In genomic region chr6:124795879-124796838, GRCh38 we compare ENCODE assay signal across 8 cellular contexts.
DNase-seq lines count a peak whose midpoint lies in the region; ATAC-seq, FAIRE-seq and TF ChIP-seq lines count a peak whose summit lies in the region.

No MANE protein-coding gene starts in this region.

- ATAC-seq in HG02938 (IDR thresholded peaks at IDR 0.05; ENCODE audit: unreplicated experiment), result no peak
- ATAC-seq in activated T-cell treated with anti-CD3 and anti-CD28 coated beads, Interleukin-2, amount 50 U/mL, for 72 hours (replicated peaks in 1 of 2), result no peak
- ATAC-seq in HG02970 (IDR thresholded peaks at IDR 0.05; ENCODE audit: low FRiP score, unreplicated experiment), result no peak

- no peak overlapping the region for H3K27ac Mint-ChIP-seq in astrocyte (ENCODE audit: unreplicated experiment)
- H3K27ac Mint-ChIP-seq in activated T-cell treated with anti-CD3 and anti-CD28 coated beads, Interleukin-2, amount 50 U/mL, for 72 hours, result no peak overlapping the region

- no peaks in the 10 kb centered on the region for H3K4me1 Mint-ChIP-seq in astrocyte (ENCODE audit: low read depth, unreplicated experiment)
- no peaks in the 10 kb centered on the region for H3K4me1 Mint-ChIP-seq in activated T-cell treated with anti-CD3 and anti-CD28 coated beads, Interleukin-2, amount 50 U/mL, for 72 hours (ENCODE audit: low read depth)

- H3K27me3 ChIP-seq in astrocyte (ENCODE audit: insufficient read depth, low read length), result no peaks in the 10 kb centered on the region

- TF ChIP-seq CTCF in GM12864 (IDR thresholded peaks at IDR 0.05; ENCODE audit: low read depth, low read length, missing control alignments) (peak; percentile 30), astrocyte (IDR thresholded peaks at IDR 0.05; ENCODE audit: insufficient read depth, low read depth, low read length) (peak; percentile 68)

- H3K36me3 Mint-ChIP-seq in astrocyte (ENCODE audit: low read depth, unreplicated experiment), result no peaks in the 10 kb centered on the region
- no peaks in the 10 kb centered on the region for H3K36me3 Mint-ChIP-seq in activated T-cell treated with anti-CD3 and anti-CD28 coated beads, Interleukin-2, amount 50 U/mL, for 72 hours (ENCODE audit: insufficient read depth in 2 of 2)

- DNase-seq in GM12864 (ENCODE audit: low read depth), result no peak
- peak; percentile 49 to 76 (median 49) for DNase-seq in NCI-H1417 (lab: John Stamatoyannopoulos, UW)
- no peak for DNase-seq in astrocyte (ENCODE audit: low read depth)
- DNase-seq in iris pigment epithelial cell (ENCODE audit: low read depth), result peak; percentile 50
- no peak for DNase-seq in activated T-cell treated with anti-CD3 and anti-CD28 coated beads, Interleukin-2, amount 50 U/mL, for 72 hours
- no peak for DNase-seq in activated CD4-positive, alpha-beta T cell treated with anti-CD3 and anti-CD28 coated beads, Interleukin-2, amount 50 U/mL, for 1 hour

- H3K4me2 ChIP-seq in astrocyte (ENCODE audit: low read length), result peak overlapping the region; percentile 1

- no peaks in the 10 kb centered on the region for H4K20me1 ChIP-seq in astrocyte (ENCODE audit: insufficient read depth, low read length)

- no peak overlapping the region for H3K4me3 Mint-ChIP-seq in astrocyte (ENCODE audit: unreplicated experiment)
- no peak overlapping the region for H3K4me3 Mint-ChIP-seq in activated T-cell treated with anti-CD3 and anti-CD28 coated beads, Interleukin-2, amount 50 U/mL, for 72 hours

- no peak overlapping the region for H3K9ac ChIP-seq in astrocyte (ENCODE audit: low read length)

- peaks cover 6% of the 10 kb centered on the region for H3K4me1 ChIP-seq in astrocyte (ENCODE audit: insufficient read depth, low read length)

- H2AFZ ChIP-seq in astrocyte (ENCODE audit: low read depth, low read length), result no peak overlapping the region

- no peak overlapping the region for H3K27ac ChIP-seq in astrocyte (ENCODE audit: low read depth, low read length)

- no peaks in the 10 kb centered on the region for H3K9me3 ChIP-seq in astrocyte (ENCODE audit: insufficient read depth, low read depth, low read length)

- peaks cover 2% of the 10 kb centered on the region for H3K27me3 Mint-ChIP-seq in astrocyte (ENCODE audit: low read depth, unreplicated experiment)
- H3K27me3 Mint-ChIP-seq in activated T-cell treated with anti-CD3 and anti-CD28 coated beads, Interleukin-2, amount 50 U/mL, for 72 hours (ENCODE audit: low read depth), result no peaks in the 10 kb centered on the region

- H3K36me3 ChIP-seq in astrocyte (ENCODE audit: insufficient read depth, low read length), result no peaks in the 10 kb centered on the region

- H3K4me3 ChIP-seq in GM12864 (ENCODE audit: low read depth, low read length) (no peak overlapping the region), astrocyte (ENCODE audit: insufficient read depth, low read depth, low read length) (no peak overlapping the region)

- FAIRE-seq in astrocyte (lab: Jason Lieb, UNC), result no peak

- no peaks in the 10 kb centered on the region for H3K9me3 Mint-ChIP-seq in astrocyte (ENCODE audit: unreplicated experiment)
- no peaks in the 10 kb centered on the region for H3K9me3 Mint-ChIP-seq in activated T-cell treated with anti-CD3 and anti-CD28 coated beads, Interleukin-2, amount 50 U/mL, for 72 hours

- no peaks in the 10 kb centered on the region for H3K79me2 ChIP-seq in astrocyte (ENCODE audit: insufficient read depth, low read length)

Comparison
In these comparisons a context has a peak if more than half of its experiments do, and no peak if none do; other contexts are left out.
1. DNase-seq: peak in NCI-H1417 (3 of 3) and iris pigment epithelial cell (single experiment); none in GM12864 (single experiment), astrocyte (single experiment), activated T-cell treated with anti-CD3 and anti-CD28 coated beads, Interleukin-2, amount 50 U/mL, for 72 hours (0 of 2) and activated CD4-positive, alpha-beta T cell treated with anti-CD3 and anti-CD28 coated beads, Interleukin-2, amount 50 U/mL, for 1 hour (single experiment).